Comparison of ENCODE assay signal across 14 cellular contexts in genomic region chr2:231373184-231373583, GRCh38. TPM values are rescaled to one million over a fixed set of nuclear protein-coding genes. Genes with fewer than 3 reads are reported as not detected.
"Had no signal": no experiment of that assay in that cellular context is flagged by ENCODE, and none has a peak within 500 bp of the region (broad histone marks: within the 10 kb centered on the region; RNA-seq: fewer than 3 reads in every experiment).

No MANE protein-coding gene starts in this region.

- DNase-seq: activated CD4-positive, alpha-beta T cell treated with anti-CD3 and anti-CD28 coated beads, Interleukin-2, amount 10 ng/mL, durations not matched to agents 7 days and 5 days; activated naive CD4-positive, alpha-beta T cell; activated naive CD8-positive, alpha-beta T cell treated with anti-CD3 and anti-CD28 coated beads, Interleukin-2, amount 10 ng/mL, durations not matched to agents 7 days and 5 days; activated T-cell treated with anti-CD3 and anti-CD28 coated beads for 4 hours; anterior cingulate cortex; dermis blood vessel endothelial cell; effector memory CD8-positive, alpha-beta T cell; foreskin melanocyte; immature natural killer cell; ovary; stimulated activated CD4-positive, alpha-beta T cell treated with anti-CD3 and anti-CD28 coated beads, Interleukin-2, amount 100 ng/mL, for 24 hours had no signal

- ATAC-seq: effector memory CD8-positive, alpha-beta T cell had no signal

- H3K9me3 ChIP-seq: ovary had no signal

- H3K36me3 Mint-ChIP-seq: activated naive CD8-positive, alpha-beta T cell treated with anti-CD3 and anti-CD28 coated beads, Interleukin-2, amount 10 ng/mL, durations not matched to agents 7 days and 5 days; immature natural killer cell had no signal

- FAIRE-seq: urothelium cell line had no signal

- H3K4me1 Mint-ChIP-seq: activated CD4-positive, alpha-beta T cell treated with anti-CD3 and anti-CD28 coated beads, Interleukin-2, amount 10 ng/mL, durations not matched to agents 7 days and 5 days; activated naive CD8-positive, alpha-beta T cell treated with anti-CD3 and anti-CD28 coated beads, Interleukin-2, amount 10 ng/mL, durations not matched to agents 7 days and 5 days; immature natural killer cell had no signal

- H3K27me3 ChIP-seq: ovary had no signal

- H3K27ac Mint-ChIP-seq: activated CD4-positive, alpha-beta T cell treated with anti-CD3 and anti-CD28 coated beads, Interleukin-2, amount 10 ng/mL, durations not matched to agents 7 days and 5 days; activated naive CD8-positive, alpha-beta T cell treated with anti-CD3 and anti-CD28 coated beads, Interleukin-2, amount 10 ng/mL, durations not matched to agents 7 days and 5 days; effector memory CD8-positive, alpha-beta T cell; neural progenitor cell had no signal

- H3K9me3 Mint-ChIP-seq: activated CD4-positive, alpha-beta T cell treated with anti-CD3 and anti-CD28 coated beads, Interleukin-2, amount 10 ng/mL, durations not matched to agents 7 days and 5 days; activated naive CD8-positive, alpha-beta T cell treated with anti-CD3 and anti-CD28 coated beads, Interleukin-2, amount 10 ng/mL, durations not matched to agents 7 days and 5 days; effector memory CD8-positive, alpha-beta T cell; immature natural killer cell; neural progenitor cell had no signal

- H3K27ac ChIP-seq: epithelial cell of prostate, neural progenitor cell, ovary had no signal

- H3K4me3 ChIP-seq: neural progenitor cell, ovary had no signal

- H3K27me3 Mint-ChIP-seq: activated CD4-positive, alpha-beta T cell treated with anti-CD3 and anti-CD28 coated beads, Interleukin-2, amount 10 ng/mL, durations not matched to agents 7 days and 5 days; activated naive CD8-positive, alpha-beta T cell treated with anti-CD3 and anti-CD28 coated beads, Interleukin-2, amount 10 ng/mL, durations not matched to agents 7 days and 5 days had no signal

- H3K36me3 ChIP-seq: neural progenitor cell, ovary had no signal

- H3K4me3 Mint-ChIP-seq: activated CD4-positive, alpha-beta T cell treated with anti-CD3 and anti-CD28 coated beads, Interleukin-2, amount 10 ng/mL, durations not matched to agents 7 days and 5 days; activated naive CD8-positive, alpha-beta T cell treated with anti-CD3 and anti-CD28 coated beads, Interleukin-2, amount 10 ng/mL, durations not matched to agents 7 days and 5 days; effector memory CD8-positive, alpha-beta T cell; immature natural killer cell; neural progenitor cell had no signal

RNA-seq across cellular contexts. Expression of gene B3GNT7, which starts 22.3 kb away (rescaled TPM):
- total RNA-seq: activated CD4-positive, alpha-beta T cell treated with anti-CD3 and anti-CD28 coated beads, Interleukin-2, amount 10 ng/mL, durations not matched to agents 7 days and 5 days had no signal
